Comparison of ENCODE assay signal across 8 cellular contexts in the genomic region with DNA sequence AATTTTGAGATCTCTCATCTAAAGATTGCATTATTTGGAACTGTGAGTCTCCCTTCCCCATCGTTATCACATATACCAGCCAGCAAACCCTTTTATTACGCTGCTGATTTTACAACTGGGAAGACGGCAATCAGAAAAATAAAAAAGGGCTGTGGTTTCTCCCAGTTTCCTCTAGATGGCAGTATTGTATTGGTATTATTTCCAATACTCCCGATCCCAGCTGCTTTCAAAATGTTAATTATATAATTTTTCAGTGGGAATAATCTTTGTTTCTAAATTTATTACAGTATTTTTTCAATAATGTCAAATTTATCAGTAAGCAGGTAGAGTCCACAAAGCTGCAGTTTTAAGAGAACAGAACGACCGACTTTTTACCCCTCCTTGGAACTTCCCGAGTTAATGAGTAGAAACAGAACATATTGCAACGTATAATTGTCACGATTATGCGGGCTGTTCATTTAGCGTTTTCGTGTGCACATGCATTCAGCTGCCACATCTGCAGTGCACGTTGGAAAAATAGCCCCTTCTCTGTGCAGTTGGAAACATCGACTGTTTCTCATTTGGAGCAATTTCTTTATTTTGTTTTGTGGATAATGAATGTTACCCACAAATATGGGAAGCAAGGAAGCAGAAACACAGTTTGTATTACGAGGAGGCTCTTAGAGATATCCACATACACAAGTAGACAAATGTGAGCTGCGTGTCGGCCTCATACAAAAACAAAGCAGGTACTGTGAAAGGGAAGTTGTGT.
DNase-seq lines count a peak whose midpoint lies in the region; ATAC-seq and TF ChIP-seq lines count a peak whose summit lies in the region.

No MANE protein-coding gene starts in this region.

- intact Hi-C loops in PC-3 (cut with micrococcal nuclease) = loop anchor here (2.0 to 5.0 kb wide), 2 partner anchors 128 to 584 kb away; no protein-coding TSS in a partner anchor

- H3K27me3 Mint-ChIP-seq in endodermal cell (ENCODE audit: insufficient read depth) = peaks cover 18% of the 10 kb centered on the region
- peaks cover 36% of the 10 kb centered on the region for H3K27me3 Mint-ChIP-seq in activated CD4-positive, alpha-beta T cell treated with anti-CD3 and anti-CD28 coated beads, Interleukin-2, amount 10 ng/mL, durations not matched to agents 7 days and 5 days

- TF ChIP-seq RAD21 in neural cell (conservative IDR thresholded peaks at IDR 0.05) = peak; percentile 87

- WGBS in endodermal cell (ENCODE audit: insufficient coverage in 1 of 2, insufficient read length in 1 of 2), 2 experiments = 57 to 64% methylated on average over 12 to 17 of the region's 17 CpGs

- peak overlapping the region; percentile 77 for H2AFZ ChIP-seq in PC-3 (ENCODE audit: low read length)
- no peak overlapping the region for H2AFZ ChIP-seq in neural cell (ENCODE audit: low read depth, low read length)

- no peaks in the 10 kb centered on the region for H4K20me1 ChIP-seq in DOHH2 (ENCODE audit: control insufficient read depth, insufficient read depth, low read depth, low read length)
- H4K20me1 ChIP-seq in PC-3 (ENCODE audit: low read length) = no peaks in the 10 kb centered on the region
- no peaks in the 10 kb centered on the region for H4K20me1 ChIP-seq in neural cell (ENCODE audit: insufficient read depth)

- H3K4me1 ChIP-seq in DOHH2 (ENCODE audit: control insufficient read depth, low read length) (no peaks in the 10 kb centered on the region), PC-3 (ENCODE audit: insufficient read depth, low read length) (peaks cover 5% of the 10 kb centered on the region), endodermal cell (ENCODE audit: control insufficient read depth, insufficient read depth, low read length) (no peaks in the 10 kb centered on the region)

- CTCF ChIA-PET in PC-3 (lab: Charles Lee) = interaction anchor here (0.7 kb wide), 1 partner anchor 163 kb away, joined by 3 read pairs; no protein-coding TSS in a partner anchor
- CTCF ChIA-PET in activated CD4-positive, alpha-beta T cell treated with anti-CD3 and anti-CD28 coated beads, Interleukin-2, amount 10 ng/mL, durations not matched to agents 7 days and 5 days (lab: Charles Lee) = no interaction called here

- POLR2A ChIA-PET in PC-3 (lab: Charles Lee; ENCODE audit: unreplicated experiment) = no interaction called here
- POLR2A ChIA-PET in activated CD4-positive, alpha-beta T cell treated with anti-CD3 and anti-CD28 coated beads, Interleukin-2, amount 10 ng/mL, durations not matched to agents 7 days and 5 days (lab: Charles Lee) = no interaction called here

- H3K4me3 Mint-ChIP-seq in endodermal cell = no peak overlapping the region
- H3K4me3 Mint-ChIP-seq in activated CD4-positive, alpha-beta T cell treated with anti-CD3 and anti-CD28 coated beads, Interleukin-2, amount 10 ng/mL, durations not matched to agents 7 days and 5 days = no peak overlapping the region

- H3K9me2 ChIP-seq in DOHH2 (replicated peaks; ENCODE audit: control insufficient read depth, low read length) = no peaks in the 10 kb centered on the region
- no peaks in the 10 kb centered on the region for H3K9me2 ChIP-seq in PC-3 (replicated peaks; ENCODE audit: low read length)
- H3K9me2 ChIP-seq in neural cell (ENCODE audit: insufficient read depth, low read length) = no peaks in the 10 kb centered on the region

- H3F3A ChIP-seq in DOHH2 (ENCODE audit: control insufficient read depth, insufficient read depth) = no peaks in the 10 kb centered on the region
- H3F3A ChIP-seq in PC-3 (ENCODE audit: low read length, unreplicated experiment) = no peaks in the 10 kb centered on the region
- H3F3A ChIP-seq in neural cell (ENCODE audit: insufficient read depth, low read length, poor library complexity, severe bottlenecking) = no peaks in the 10 kb centered on the region

- no peak overlapping the region for H3K27ac Mint-ChIP-seq in endodermal cell
- no peak overlapping the region for H3K27ac Mint-ChIP-seq in activated CD4-positive, alpha-beta T cell treated with anti-CD3 and anti-CD28 coated beads, Interleukin-2, amount 10 ng/mL, durations not matched to agents 7 days and 5 days

- H3K27ac ChIP-seq in DOHH2 (ENCODE audit: low read depth, low read length) = no peak overlapping the region
- no peak overlapping the region for H3K27ac ChIP-seq in PC-3 (ENCODE audit: low read length)
- no peak overlapping the region for H3K27ac ChIP-seq in endodermal cell (ENCODE audit: low read depth, low read length)
- H3K27ac ChIP-seq in neural cell (ENCODE audit: low read length) = no peak overlapping the region

- peaks cover 13% of the 10 kb centered on the region for H3K27me3 ChIP-seq in DOHH2 (ENCODE audit: control insufficient read depth, low read length)
- no peaks in the 10 kb centered on the region for H3K27me3 ChIP-seq in PC-3 (ENCODE audit: low read length)
- H3K27me3 ChIP-seq in endodermal cell (ENCODE audit: control insufficient read depth, insufficient read depth, low read length, poor library complexity, severe bottlenecking) = peaks cover 30% of the 10 kb centered on the region
- no peaks in the 10 kb centered on the region for H3K27me3 ChIP-seq in neural cell (ENCODE audit: insufficient read depth, low read depth, low read length)

- no peaks in the 10 kb centered on the region for H3K36me3 Mint-ChIP-seq in endodermal cell (ENCODE audit: low read depth)
- H3K36me3 Mint-ChIP-seq in activated CD4-positive, alpha-beta T cell treated with anti-CD3 and anti-CD28 coated beads, Interleukin-2, amount 10 ng/mL, durations not matched to agents 7 days and 5 days (ENCODE audit: low read depth) = no peaks in the 10 kb centered on the region

- no peaks in the 10 kb centered on the region for H3K9me3 Mint-ChIP-seq in endodermal cell
- H3K9me3 Mint-ChIP-seq in activated CD4-positive, alpha-beta T cell treated with anti-CD3 and anti-CD28 coated beads, Interleukin-2, amount 10 ng/mL, durations not matched to agents 7 days and 5 days = no peaks in the 10 kb centered on the region

- H3K79me2 ChIP-seq in DOHH2 (ENCODE audit: control insufficient read depth, low read length) = no peaks in the 10 kb centered on the region
- no peaks in the 10 kb centered on the region for H3K79me2 ChIP-seq in PC-3 (ENCODE audit: low read length)
- H3K79me2 ChIP-seq in neural cell (replicated peaks; ENCODE audit: insufficient read depth, low read length) = no peaks in the 10 kb centered on the region

- no TSS peak for BruUV-seq in PC-3 (replicated peaks; lab: Mats Ljungman, UMichigan)

- DNase-seq in PC-3 = peak; percentile 57
- no peak for DNase-seq in endodermal cell
- DNase-seq in mucosa of gallbladder (ENCODE audit: low spot score) = no peak
- DNase-seq in activated CD4-positive, alpha-beta T cell treated with anti-CD3 and anti-CD28 coated beads, Interleukin-2, amount 10 ng/mL, durations not matched to agents 7 days and 5 days = no peak
- no peak for DNase-seq in activated CD4-positive, alpha-beta T cell treated with anti-CD3 and anti-CD28 coated beads, Interleukin-2, amount 50 U/mL, for 48 hours

- TF ChIP-seq CTCF in DOHH2 (IDR thresholded peaks at IDR 0.05; ENCODE audit: low read depth, low read length, poor library complexity, severe bottlenecking) (peak; percentile 57), PC-3 (conservative IDR thresholded peaks at IDR 0.05; ENCODE audit: low read depth, low read length) (peak; percentile 68), endodermal cell (conservative IDR thresholded peaks at IDR 0.05) (peak; percentile 93), neural cell (IDR thresholded peaks at IDR 0.05; ENCODE audit: poor library complexity, severe bottlenecking) (peak; percentile 84)

- H3K9me3 ChIP-seq in DOHH2 (ENCODE audit: control insufficient read depth, insufficient read depth, low read length) (no peaks in the 10 kb centered on the region; the same call in 1 of the 2 replicates), PC-3 (ENCODE audit: low read length) (no peaks in the 10 kb centered on the region), endodermal cell (ENCODE audit: control insufficient read depth, low read length) (no peaks in the 10 kb centered on the region), neural cell (ENCODE audit: low read length) (peaks cover 5% of the 10 kb centered on the region)

- H3K36me3 ChIP-seq in DOHH2 (ENCODE audit: control insufficient read depth, low read length) = no peaks in the 10 kb centered on the region
- H3K36me3 ChIP-seq in PC-3 (ENCODE audit: low read depth, low read length) = no peaks in the 10 kb centered on the region
- no peaks in the 10 kb centered on the region for H3K36me3 ChIP-seq in endodermal cell (ENCODE audit: control insufficient read depth, insufficient read depth, low read length)
- H3K36me3 ChIP-seq in neural cell (ENCODE audit: insufficient read depth, low read length) = no peaks in the 10 kb centered on the region

- H3K4me1 Mint-ChIP-seq in endodermal cell = peaks cover 9% of the 10 kb centered on the region
- no peaks in the 10 kb centered on the region for H3K4me1 Mint-ChIP-seq in activated CD4-positive, alpha-beta T cell treated with anti-CD3 and anti-CD28 coated beads, Interleukin-2, amount 10 ng/mL, durations not matched to agents 7 days and 5 days

- TF ChIP-seq EP300 in neural cell (conservative IDR thresholded peaks at IDR 0.05; ENCODE audit: poor library complexity, severe bottlenecking) = no peak

- no peak overlapping the region for H3K9ac ChIP-seq in PC-3 (ENCODE audit: low read length)
- H3K9ac ChIP-seq in endodermal cell (ENCODE audit: extremely low read depth, low read length, poor library complexity, severe bottlenecking) = no peak overlapping the region
- H3K9ac ChIP-seq in neural cell (ENCODE audit: low read length) = no peak overlapping the region

- H3K4me2 ChIP-seq in DOHH2 (ENCODE audit: low read length) (no peak overlapping the region), PC-3 (ENCODE audit: low read length) (peak overlapping the region; percentile 91), neural cell (ENCODE audit: low read length) (no peak overlapping the region)

- ATAC-seq in HG02885 (IDR thresholded peaks at IDR 0.05; ENCODE audit: poor library complexity, unreplicated experiment) (peak; percentile 42), PC-3 (peak; percentile 15; the same call in 1 of the 2 replicates)

- H3K4me3 ChIP-seq in DOHH2 (ENCODE audit: low read length) (no peak overlapping the region), PC-3 (ENCODE audit: low read length) (peak overlapping the region; percentile 66), endodermal cell (ENCODE audit: low read length) (no peak overlapping the region), neural cell (ENCODE audit: low read length) (no peak overlapping the region)

TF ChIP-seq in neural cell, 6 proteins besides CTCF, POLR2A, EP300 and RAD21:
- TF ChIP-seq POLR2AphosphoS5 (IDR thresholded peaks at IDR 0.05) = no peak
- peak; percentile 80 for TF ChIP-seq SMC3 (conservative IDR thresholded peaks at IDR 0.05; ENCODE audit: poor library complexity)
